Comparison of ENCODE assay signal across 8 cellular contexts in the genomic region with DNA sequence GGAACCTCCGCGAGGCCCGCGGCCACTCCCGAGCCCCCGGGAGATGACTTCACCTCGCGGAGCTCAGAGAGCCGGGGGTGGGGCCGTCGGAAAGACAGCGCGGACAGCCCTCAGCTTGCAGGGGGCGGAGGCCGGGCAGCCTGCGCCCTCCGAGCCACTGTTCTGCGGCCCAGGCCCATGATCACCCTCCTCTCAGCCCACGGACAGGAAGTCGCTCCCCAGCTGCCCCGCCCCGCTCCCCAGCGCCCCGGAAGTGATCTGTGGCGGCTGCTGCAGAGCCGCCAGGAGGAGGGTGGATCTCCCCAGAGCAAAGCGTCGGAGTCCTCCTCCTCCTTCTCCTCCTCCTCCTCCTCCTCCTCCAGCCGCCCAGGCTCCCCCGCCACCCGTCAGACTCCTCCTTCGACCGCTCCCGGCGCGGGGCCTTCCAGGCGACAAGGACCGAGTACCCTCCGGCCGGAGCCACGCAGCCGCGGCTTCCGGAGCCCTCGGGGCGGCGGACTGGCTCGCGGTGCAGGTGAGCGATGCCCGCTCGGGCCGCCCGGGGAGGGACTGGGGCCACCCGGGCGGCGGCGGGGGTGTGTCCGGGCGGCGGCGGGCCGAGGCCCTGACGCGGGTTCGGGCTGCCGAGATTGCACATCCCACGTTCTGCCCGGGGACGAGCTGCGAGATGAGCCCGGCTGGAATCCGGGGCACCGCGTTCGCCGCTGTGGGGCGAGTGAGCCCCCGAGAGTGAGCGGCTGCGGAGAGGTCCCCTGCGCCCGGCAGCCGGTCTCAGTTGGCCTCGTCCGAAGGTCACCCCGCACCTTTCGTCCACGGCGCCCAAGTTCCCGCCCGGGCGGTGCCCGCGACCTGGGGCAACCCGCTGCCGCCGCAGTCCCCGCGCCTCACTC. TPM values are rescaled to one million over a fixed set of nuclear protein-coding genes. Genes with fewer than 3 reads are reported as not detected.
DNase-seq lines count a peak whose midpoint lies in the region; ATAC-seq and TF ChIP-seq lines count a peak whose summit lies in the region.

A gene with protein sequence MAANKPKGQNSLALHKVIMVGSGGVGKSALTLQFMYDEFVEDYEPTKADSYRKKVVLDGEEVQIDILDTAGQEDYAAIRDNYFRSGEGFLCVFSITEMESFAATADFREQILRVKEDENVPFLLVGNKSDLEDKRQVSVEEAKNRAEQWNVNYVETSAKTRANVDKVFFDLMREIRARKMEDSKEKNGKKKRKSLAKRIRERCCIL (plus strand): TSS at position 261 of the 890 bp plus-strand sequence. CDS start 63,096 bp downstream, outside the sequence.

- no peaks in the 10 kb centered on the region for H3K36me3 ChIP-seq in OCI-LY7 (ENCODE audit: insufficient read depth, low read length)

- peaks cover 27% of the 10 kb centered on the region for H3K4me1 ChIP-seq in OCI-LY7 (ENCODE audit: insufficient read depth, low read length, poor library complexity, severe bottlenecking)

- H3K27ac ChIP-seq in OCI-LY7 (ENCODE audit: low read depth, low read length, poor library complexity, severe bottlenecking), result peak within 1 kb of the TSS; percentile 17

- peaks cover 18% of the 10 kb centered on the region for H4K20me1 ChIP-seq in OCI-LY7 (ENCODE audit: insufficient read depth, low read length)

- peak; percentile 95 for DNase-seq in DMS 273 (lab: John Stamatoyannopoulos, UW; ENCODE audit: unreplicated experiment)
- DNase-seq in HuH-7 (ENCODE audit: low spot score), result peak; percentile 95
- DNase-seq in OCI-LY7 (ENCODE audit: low spot score), result peak; percentile 87
- DNase-seq in activated T-cell treated with anti-CD3 and anti-CD28 coated beads for 24 hours (ENCODE audit: low read depth), result peak; percentile 88
- peak; percentile 88 for DNase-seq in epidermal melanocyte (ENCODE audit: insufficient read length, low spot score)
- DNase-seq in middle frontal gyrus (ENCODE audit: extremely low spot score, low spot score), result peak; percentile 90
- DNase-seq in stimulated activated CD8-positive, alpha-beta memory T cell treated with anti-CD3 and anti-CD28 coated beads, Interleukin-2, amount 100 ng/mL, for 1 hour (ENCODE audit: low read depth in 2 of 2), result peak; percentile 79 to 81

- no peaks in the 10 kb centered on the region for H3K9me3 ChIP-seq in OCI-LY7 (ENCODE audit: low read length)

- BruUV-seq in OCI-LY7 (replicated peaks; lab: Mats Ljungman, UMichigan), result no TSS peak

- H3K79me2 ChIP-seq in OCI-LY7 (ENCODE audit: insufficient read depth, low read depth, low read length), result peaks cover 38% of the 10 kb centered on the region

- POLR2A ChIA-PET in OCI-LY7 (lab: Charles Lee), result interaction anchor here (0.6 to 2.0 kb wide), 9 partner anchors 8 to 112 kb away, joined by 3 to 13 read pairs (median 4); a partner anchor contains a TSS

- peak; percentile 95 for ATAC-seq in GM21515 (IDR thresholded peaks at IDR 0.05; ENCODE audit: unreplicated experiment)

- CTCF ChIA-PET in OCI-LY7 (lab: Charles Lee; ENCODE audit: unreplicated experiment), result no interaction called here

- peak within 1 kb of the TSS; percentile 87 for H2AFZ ChIP-seq in OCI-LY7 (ENCODE audit: low read length)

- H3K4me2 ChIP-seq in OCI-LY7 (ENCODE audit: low read length), result peak within 1 kb of the TSS; percentile 91

- H3K4me3 ChIP-seq in OCI-LY7 (ENCODE audit: low read depth, low read length, poor library complexity, severe bottlenecking), result peak within 1 kb of the TSS; percentile 86

- TF ChIP-seq CTCF in OCI-LY7 (conservative IDR thresholded peaks at IDR 0.05; ENCODE audit: low read length), result 0 out of 2 replicates have a peak, but pooled peaks have one; percentile 1

- intact Hi-C loops in OCI-LY7 (cut with micrococcal nuclease; ENCODE audit: unreplicated experiment), result loop anchor here (1.0 to 5.0 kb wide), 5 partner anchors 57 to 509 kb away; a partner anchor contains a TSS

- no peaks in the 10 kb centered on the region for H3K9me2 ChIP-seq in OCI-LY7 (ENCODE audit: insufficient read depth, low read length)

RNA-seq across cellular contexts. Expression of the gene that starts here (rescaled TPM):
- total RNA-seq in OCI-LY7 (2014; rRNA removed; shearing (Covaris generic)), result 5.7 and 6.4 TPM in 2 replicates
- 31.0 TPM in 2 replicates for total RNA-seq in OCI-LY7 (2022)

Comparison
In these comparisons a context has a peak if more than half of its experiments do, and no peak if none do; other contexts are left out.
1. Peak in every context shown above with its lines: DNase-seq, ATAC-seq, H3K4me3 ChIP-seq and H3K27ac ChIP-seq.